8 cellular contexts compared by ENCODE assay signal in the genomic region with DNA sequence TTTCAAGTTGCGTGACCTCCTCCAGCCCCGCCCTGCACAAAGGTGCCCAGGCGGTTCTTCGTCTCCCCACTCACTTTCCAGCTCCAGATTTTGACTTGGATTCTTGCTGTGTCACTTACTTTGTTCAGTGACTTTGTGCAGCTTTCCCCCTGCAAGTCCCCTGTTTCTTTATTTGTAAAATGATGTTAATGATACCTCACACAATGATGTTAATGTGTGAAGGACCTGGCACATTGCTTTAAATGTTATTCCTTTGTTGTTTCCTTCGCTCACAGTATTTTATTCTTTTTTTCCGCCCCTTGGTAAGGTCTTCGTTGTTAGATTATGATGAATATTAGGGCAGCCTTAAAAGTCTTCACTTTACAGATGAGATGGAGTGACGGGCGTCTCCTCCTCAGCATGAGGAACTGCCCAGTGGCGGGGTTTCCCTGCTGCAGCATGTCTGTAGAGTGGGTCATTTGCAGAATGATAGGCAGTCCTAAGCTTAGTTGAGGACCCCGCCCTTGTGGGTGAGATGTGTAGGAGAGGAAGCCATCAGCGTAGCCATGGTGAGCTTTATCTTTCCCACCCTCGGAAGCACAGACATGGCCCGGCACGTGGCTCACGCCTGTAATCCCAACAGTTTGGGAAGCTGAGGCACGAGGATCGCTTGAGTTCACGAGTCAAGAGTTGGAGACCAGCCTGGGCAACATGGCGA. TPM values are rescaled to one million over a fixed set of nuclear protein-coding genes. Genes with fewer than 3 reads are reported as not detected.
DNase-seq lines count a peak whose midpoint lies in the region; ATAC-seq and TF ChIP-seq lines count a peak whose summit lies in the region.

No MANE protein-coding gene starts in this region.

- H2BK12ac ChIP-seq in neuronal stem cell (ENCODE audit: low read length) = no peak overlapping the region

- peak overlapping the region; percentile 97 for H3K27ac Mint-ChIP-seq in GM23338
- peak overlapping the region; percentile 93 for H3K27ac Mint-ChIP-seq in activated CD8-positive, alpha-beta T cell treated with anti-CD3 and anti-CD28 coated beads, Interleukin-2, amount 10 ng/mL, durations not matched to agents 7 days and 5 days

- H3K9me2 ChIP-seq in GM23338 (ENCODE audit: insufficient read depth) (no peaks in the 10 kb centered on the region), Loucy (replicated peaks; ENCODE audit: low read depth, low read length) (no peaks in the 10 kb centered on the region)

- peaks cover 13% of the 10 kb centered on the region for H3K4me1 Mint-ChIP-seq in GM23338
- peaks cover 23% of the 10 kb centered on the region for H3K4me1 Mint-ChIP-seq in activated CD8-positive, alpha-beta T cell treated with anti-CD3 and anti-CD28 coated beads, Interleukin-2, amount 10 ng/mL, durations not matched to agents 7 days and 5 days (ENCODE audit: low read depth)

- TF ChIP-seq CTCF in GM23338 (conservative IDR thresholded peaks at IDR 0.05; ENCODE audit: low read depth in 2 of 2) = 0 out of 4 replicates have a peak, but pooled peaks of 1 of the 2 experiments have one; percentile 4
- no peak for TF ChIP-seq CTCF in Loucy (conservative IDR thresholded peaks at IDR 0.05; ENCODE audit: low read length)
- TF ChIP-seq CTCF in fibroblast of villous mesenchyme (IDR thresholded peaks at IDR 0.05; ENCODE audit: insufficient read depth, low read depth, low read length) = no peak

- DNase-seq in NCI-H1417 (lab: John Stamatoyannopoulos, UW) = peak; percentile 14 to 50 (median 50)
- no peak for DNase-seq in NCI-H1417 treated with DMSO at 0.1 percent for 48 hours (lab: John Stamatoyannopoulos, UW)
- DNase-seq in GM23338 (ENCODE audit: low spot score) = peak; percentile 66
- no peak for DNase-seq in activated CD8-positive, alpha-beta T cell treated with anti-CD3 and anti-CD28 coated beads, Interleukin-2, amount 10 ng/mL, durations not matched to agents 7 days and 5 days
- DNase-seq in fibroblast of villous mesenchyme (ENCODE audit: low read depth) = peak; percentile 10
- DNase-seq in neuronal stem cell (ENCODE audit: low spot score) = no peak
- DNase-seq in stimulated activated naive CD4-positive, alpha-beta T cell treated with Interleukin-2 at 50 U/mL for 16 hours (lab: John Stamatoyannopoulos, UW) = no peak

- H3K36me3 ChIP-seq in GM23338 (ENCODE audit: insufficient read depth) = no peaks in the 10 kb centered on the region; the same call in 1 of the 2 replicates
- H3K36me3 ChIP-seq in Loucy (ENCODE audit: insufficient read depth, low read length) = no peaks in the 10 kb centered on the region
- peaks cover 0 to 13% of the 10 kb centered on the region in 2 donors for H3K36me3 ChIP-seq in neuronal stem cell (replicated peaks in 1 of 2; ENCODE audit: control insufficient read depth in 2 of 2, insufficient read depth in 2 of 2, low read length in 2 of 2)

- peak; percentile 68 for ATAC-seq in GM23338
- ATAC-seq in activated CD8-positive, alpha-beta T cell treated with anti-CD3 and anti-CD28 coated beads, Interleukin-2, amount 10 ng/mL, durations not matched to agents 7 days and 5 days = no peak

- POLR2A ChIA-PET in activated CD8-positive, alpha-beta T cell treated with anti-CD3 and anti-CD28 coated beads, Interleukin-2, amount 10 ng/mL, durations not matched to agents 7 days and 5 days (lab: Charles Lee) = interaction anchor here (0.7 to 3.8 kb wide), 3 partner anchors 11 to 66 kb away, joined by 3 to 18 read pairs (median 10); partner anchors contain the start of genes LNP1 and TOMM70

- H2AFZ ChIP-seq in GM23338 (peak overlapping the region; percentile 4), Loucy (ENCODE audit: low read length) (peak overlapping the region; percentile 85), neuronal stem cell (ENCODE audit: low read length) (peak overlapping the region; percentile 94)

- no peaks in the 10 kb centered on the region for H4K20me1 ChIP-seq in GM23338 (replicated peaks; ENCODE audit: insufficient read depth)
- H4K20me1 ChIP-seq in Loucy (ENCODE audit: insufficient read depth, low read length, poor library complexity, severe bottlenecking) = no peaks in the 10 kb centered on the region

- no peak overlapping the region for H3K23ac ChIP-seq in neuronal stem cell (ENCODE audit: low read depth, low read length, poor library complexity)

- H3K36me3 Mint-ChIP-seq in GM23338 (ENCODE audit: low read depth) = no peaks in the 10 kb centered on the region; the same call in 2 of the 3 replicates
- peaks cover 9% of the 10 kb centered on the region for H3K36me3 Mint-ChIP-seq in activated CD8-positive, alpha-beta T cell treated with anti-CD3 and anti-CD28 coated beads, Interleukin-2, amount 10 ng/mL, durations not matched to agents 7 days and 5 days (ENCODE audit: low read depth)

- H3K4me3 Mint-ChIP-seq in GM23338 = peak overlapping the region; percentile 88
- H3K4me3 Mint-ChIP-seq in activated CD8-positive, alpha-beta T cell treated with anti-CD3 and anti-CD28 coated beads, Interleukin-2, amount 10 ng/mL, durations not matched to agents 7 days and 5 days = peak overlapping the region; percentile 94

- H2BK15ac ChIP-seq in neuronal stem cell (ENCODE audit: low read length) = no peak overlapping the region

- peaks cover 5% of the 10 kb centered on the region; the same call in 1 of the 2 replicates for H3K4me1 ChIP-seq in GM23338 (ENCODE audit: insufficient read depth)
- peaks cover 14% of the 10 kb centered on the region for H3K4me1 ChIP-seq in Loucy (ENCODE audit: insufficient read depth, low read length, poor library complexity, severe bottlenecking)
- H3K4me1 ChIP-seq in neuronal stem cell (ENCODE audit: control insufficient read depth in 2 of 2, insufficient read depth in 1 of 2, low read depth in 1 of 2, low read length in 2 of 2) = peaks cover 0 to 3% of the 10 kb centered on the region in 2 donors

- no peak overlapping the region for H4K8ac ChIP-seq in neuronal stem cell (ENCODE audit: low read depth, low read length)

- H3K79me2 ChIP-seq in GM23338 (replicated peaks; ENCODE audit: insufficient read depth) (no peaks in the 10 kb centered on the region), Loucy (ENCODE audit: insufficient read depth, low read length) (peaks cover 10% of the 10 kb centered on the region)

- H4K91ac ChIP-seq in neuronal stem cell (ENCODE audit: low read depth, low read length, poor library complexity) = no peak overlapping the region

- no peak overlapping the region for H3K4ac ChIP-seq in neuronal stem cell (ENCODE audit: low read length)

- H2BK120ac ChIP-seq in neuronal stem cell (ENCODE audit: low read depth, low read length) = no peak overlapping the region

- CTCF ChIA-PET in activated CD8-positive, alpha-beta T cell treated with anti-CD3 and anti-CD28 coated beads, Interleukin-2, amount 10 ng/mL, durations not matched to agents 7 days and 5 days (lab: Charles Lee) = interaction anchor here (1.0 to 1.8 kb wide), 8 partner anchors 11 to 504 kb away, joined by 3 to 8 read pairs (median 4); no protein-coding TSS in a partner anchor

- no peak overlapping the region for H2AK5ac ChIP-seq in neuronal stem cell (ENCODE audit: low read depth, low read length)

- H3K9ac ChIP-seq in Loucy (ENCODE audit: low read depth, low read length, poor library complexity, severe bottlenecking) = peak overlapping the region; percentile 80
- peak overlapping the region; percentile 79 for H3K9ac ChIP-seq in neuronal stem cell (ENCODE audit: low read depth, low read length, poor library complexity)

- H3F3A ChIP-seq in GM23338 (replicated peaks; ENCODE audit: low read depth) (0 out of 2 replicates have a peak, but pooled peaks cover 2% of the 10 kb centered on the region), Loucy (ENCODE audit: low read depth) (no peaks in the 10 kb centered on the region)

- peak overlapping the region; percentile 92 for H3K18ac ChIP-seq in neuronal stem cell (ENCODE audit: low read length)

- H3K27me3 ChIP-seq in GM23338 (ENCODE audit: insufficient read depth) (peaks cover 9% of the 10 kb centered on the region), Loucy (ENCODE audit: insufficient read depth, low read length, poor library complexity, severe bottlenecking) (no peaks in the 10 kb centered on the region), neuronal stem cell (ENCODE audit: control insufficient read depth in 3 of 3, insufficient read depth in 3 of 3, low read depth in 1 of 3, low read length in 3 of 3) (no peaks in the 10 kb centered on the region)

- H3K27ac ChIP-seq in GM23338 (ENCODE audit: low read depth) (no peak overlapping the region), neuronal stem cell (replicated peaks; ENCODE audit: low read length) (no peak overlapping the region)

- peaks cover 4% of the 10 kb centered on the region for H3K27me3 Mint-ChIP-seq in GM23338 (ENCODE audit: insufficient read depth, low read depth, poor library complexity)
- no peaks in the 10 kb centered on the region for H3K27me3 Mint-ChIP-seq in activated CD8-positive, alpha-beta T cell treated with anti-CD3 and anti-CD28 coated beads, Interleukin-2, amount 10 ng/mL, durations not matched to agents 7 days and 5 days (ENCODE audit: low read depth)

- no peaks in the 10 kb centered on the region for H3K9me3 ChIP-seq in Loucy (ENCODE audit: insufficient read depth, low read depth, low read length)
- H3K9me3 ChIP-seq in neuronal stem cell (replicated peaks in 1 of 2; ENCODE audit: control insufficient read depth in 2 of 2, insufficient read depth in 1 of 2, low read depth in 1 of 2, low read length in 2 of 2) = no peaks in the 10 kb centered on the region

- H3K4me2 ChIP-seq in GM23338 (peak overlapping the region; percentile 99), Loucy (ENCODE audit: low read depth, low read length, poor library complexity, severe bottlenecking) (peak overlapping the region; percentile 90), neuronal stem cell (ENCODE audit: insufficient read depth, low read length, poor library complexity, severe bottlenecking) (peak overlapping the region; percentile 61)

- H3K4me3 ChIP-seq in GM23338 = peak overlapping the region; percentile 85
- peak overlapping the region; percentile 83 for H3K4me3 ChIP-seq in Loucy (ENCODE audit: low read length, poor library complexity, severe bottlenecking)
- peak overlapping the region; percentile 67 for H3K4me3 ChIP-seq in fibroblast of villous mesenchyme (ENCODE audit: low read depth, low read length)
- peak overlapping the region; percentile 69 to 85 for H3K4me3 ChIP-seq in neuronal stem cell (ENCODE audit: low read length in 2 of 2)

- no CpG with 5 or more reads among the region's 20 CpGs for WGBS in neuronal stem cell (ENCODE audit: extremely low coverage in 2 of 2, insufficient read length in 2 of 2, insufficient replicate concordance in 1 of 2), 2 donors

- no peaks in the 10 kb centered on the region for H3K9me3 Mint-ChIP-seq in GM23338
- no peaks in the 10 kb centered on the region for H3K9me3 Mint-ChIP-seq in activated CD8-positive, alpha-beta T cell treated with anti-CD3 and anti-CD28 coated beads, Interleukin-2, amount 10 ng/mL, durations not matched to agents 7 days and 5 days (ENCODE audit: insufficient read depth)

- H3K14ac ChIP-seq in neuronal stem cell (ENCODE audit: low read length) = no peak overlapping the region

- H2BK5ac ChIP-seq in neuronal stem cell (ENCODE audit: low read length) = no peak overlapping the region

- no peaks in the 10 kb centered on the region for H3K79me1 ChIP-seq in neuronal stem cell (ENCODE audit: low read depth, low read length)

RNA-seq across cellular contexts. Expression of gene NIT2, which starts 0.7 kb away (rescaled TPM):
- 18.2 and 19.2 TPM in 2 replicates for total RNA-seq in GM23338 (2014; rRNA removed; shearing (Covaris generic))
- polyA plus RNA-seq in GM23338 (2016; fragmentation: Nextera tagmentation; extraction: Ambion mirVana) = 49.1 and 53.7 TPM in 2 replicates
- total RNA-seq in activated CD8-positive, alpha-beta T cell treated with anti-CD3 and anti-CD28 coated beads, Interleukin-2, amount 10 ng/mL, durations not matched to agents 7 days and 5 days = 10 to 100 TPM; 39.5 to 46.2 TPM
- 23.2 and 25.0 TPM in 2 replicates for total RNA-seq in fibroblast of villous mesenchyme
- polyA plus RNA-seq in neuronal stem cell (2013, experiment 1 of 2) = 14.7 TPM
- polyA plus RNA-seq in neuronal stem cell (2013, experiment 2 of 2) = 14.7 TPM

Comparison
In these comparisons a context has a peak if more than half of its experiments do, and no peak if none do; other contexts are left out.
1. DNase-seq: peak in NCI-H1417 (3 of 3), GM23338 (single experiment) and fibroblast of villous mesenchyme (single experiment); none in NCI-H1417 treated with DMSO at 0.1 percent for 48 hours (single experiment), activated CD8-positive, alpha-beta T cell treated with anti-CD3 and anti-CD28 coated beads, Interleukin-2, amount 10 ng/mL, durations not matched to agents 7 days and 5 days (single experiment), neuronal stem cell (single experiment) and stimulated activated naive CD4-positive, alpha-beta T cell treated with Interleukin-2 at 50 U/mL for 16 hours (single experiment).
2. H2AFZ ChIP-seq: peak in every context shown above with its lines; median percentile 94 in neuronal stem cell; 85 in Loucy; 4 in GM23338.
3. Peak in every context shown above with its lines, with median percentiles within 50 percentile points of each other: H3K4me2 ChIP-seq and H3K4me3 ChIP-seq.